In the genomic region with DNA sequence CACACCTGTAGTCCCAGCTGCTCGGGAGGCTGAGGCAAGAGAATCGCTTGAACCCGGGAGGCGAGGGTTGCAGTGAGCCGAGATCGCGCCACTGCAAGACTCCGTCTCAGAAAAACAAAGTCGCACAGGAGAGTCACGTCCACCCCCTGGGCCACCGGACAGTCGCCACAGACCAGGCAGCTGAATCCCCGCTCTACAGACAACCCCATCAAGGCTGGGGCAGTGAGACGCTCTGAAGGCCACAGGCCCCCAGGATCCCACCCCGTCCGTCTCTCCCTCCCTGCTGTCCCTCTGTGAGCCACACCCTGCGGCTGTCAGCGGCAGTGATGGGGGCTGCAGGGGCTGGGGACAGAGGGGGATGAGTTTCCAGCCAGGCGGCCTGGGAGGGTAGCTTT, we compare ENCODE assay signal across 17 cellular contexts. TPM values are rescaled to one million over a fixed set of nuclear protein-coding genes. Genes with fewer than 3 reads are reported as not detected.
DNase-seq lines count a peak whose midpoint lies in the region; ATAC-seq, FAIRE-seq and TF ChIP-seq lines count a peak whose summit lies in the region.
"Had no signal": no experiment of that assay in that cellular context is flagged by ENCODE, and none has a peak within 500 bp of the region (broad histone marks: within the 10 kb centered on the region; RNA-seq: fewer than 3 reads in every experiment).

No MANE protein-coding gene starts in this region.

- H3K27ac Mint-ChIP-seq in astrocyte (ENCODE audit: unreplicated experiment), result peak overlapping the region; percentile 7

- H3K36me3 ChIP-seq in astrocyte (ENCODE audit: insufficient read depth, low read length), result no peaks in the 10 kb centered on the region
- H3K36me3 ChIP-seq in iPS-20b (ENCODE audit: insufficient read depth, low read depth, low read length), result no peaks in the 10 kb centered on the region

- peaks cover 6% of the 10 kb centered on the region for H3K4me1 Mint-ChIP-seq in astrocyte (ENCODE audit: low read depth, unreplicated experiment)
- H3K4me1 Mint-ChIP-seq: central memory CD8-positive, alpha-beta T cell had no signal

- peak overlapping the region; percentile 83 for H2AFZ ChIP-seq in astrocyte (ENCODE audit: low read depth, low read length)

- H3K4me3 Mint-ChIP-seq in astrocyte (ENCODE audit: unreplicated experiment), result no peak overlapping the region
- H3K4me3 Mint-ChIP-seq: central memory CD8-positive, alpha-beta T cell had no signal

- H3K27me3 ChIP-seq in astrocyte (ENCODE audit: insufficient read depth, low read length) (no peaks in the 10 kb centered on the region), iPS-20b (ENCODE audit: insufficient read depth, low read length) (no peaks in the 10 kb centered on the region)

- no peak for ATAC-seq in HG03175 (IDR thresholded peaks at IDR 0.05; ENCODE audit: unreplicated experiment)

- no peak for DNase-seq in HFF-Myc (ENCODE audit: extremely low read depth, low read depth)
- DNase-seq in astrocyte (ENCODE audit: low read depth), result no peak
- DNase-seq in NCI-H774 (lab: John Stamatoyannopoulos, UW), result no peak
- DNase-seq in ACHN, result no peak
- DNase-seq in glomerular visceral epithelial cell (ENCODE audit: extremely low spot score), result no peak
- DNase-seq: activated CD8-positive, alpha-beta memory T cell treated with anti-CD3 and anti-CD28 coated beads for 24 hours; activated naive CD4-positive, alpha-beta T cell treated with Interleukin-2 at 50 U/mL for 16 hours; GOT3; NCI-H1105; NCI-H345 had no signal

- H3K9me3 Mint-ChIP-seq in astrocyte (ENCODE audit: unreplicated experiment), result no peaks in the 10 kb centered on the region
- H3K9me3 Mint-ChIP-seq: central memory CD8-positive, alpha-beta T cell had no signal

- peak overlapping the region; percentile 84 for H3K4me2 ChIP-seq in astrocyte (ENCODE audit: low read length)

- no peaks in the 10 kb centered on the region for H3K9me3 ChIP-seq in astrocyte (ENCODE audit: insufficient read depth, low read depth, low read length)
- no peaks in the 10 kb centered on the region for H3K9me3 ChIP-seq in iPS-20b (ENCODE audit: insufficient read depth, low read depth, low read length)

- H3K27ac ChIP-seq in astrocyte (ENCODE audit: low read depth, low read length) (no peak overlapping the region), iPS-20b (ENCODE audit: low read length) (peak overlapping the region; percentile 25), skin epidermis (peak overlapping the region in 14 of 21 experiments; percentile 18 to 84 (median 60))
- H3K27ac ChIP-seq: C4-2B had no signal

- H3K36me3 Mint-ChIP-seq in astrocyte (ENCODE audit: low read depth, unreplicated experiment), result no peaks in the 10 kb centered on the region

- no peaks in the 10 kb centered on the region for H4K20me1 ChIP-seq in astrocyte (ENCODE audit: insufficient read depth, low read length)

- in situ Hi-C loops in ACHN (cut with HindIII; ENCODE audit: low pct_ligation_motif_present, low pct_unique_long_range_greater_than_20kb, low sequenced_read_pairs), result no loop called here

- peaks cover 14% of the 10 kb centered on the region for H3K4me1 ChIP-seq in astrocyte (ENCODE audit: insufficient read depth, low read length)
- H3K4me1 ChIP-seq in iPS-20b (ENCODE audit: insufficient read depth, low read length), result peaks cover 12% of the 10 kb centered on the region; the same call in 1 of the 2 replicates

- H3K27me3 Mint-ChIP-seq in astrocyte (ENCODE audit: low read depth, unreplicated experiment), result no peaks in the 10 kb centered on the region

- H3K9ac ChIP-seq in astrocyte (ENCODE audit: low read length) (peak overlapping the region; percentile 52), iPS-20b (ENCODE audit: low read depth, low read length) (peak overlapping the region; percentile 57; the same call in 1 of the 2 replicates)

- no peak for FAIRE-seq in astrocyte (lab: Jason Lieb, UNC)

- H3K4me3 ChIP-seq in HFF-Myc (replicated peaks; ENCODE audit: low read depth, low read length) (peak overlapping the region; percentile 30), astrocyte (ENCODE audit: insufficient read depth, low read depth, low read length) (no peak overlapping the region), iPS-20b (ENCODE audit: low read length) (peak overlapping the region; percentile 65), skin epidermis (no peak overlapping the region)

- no peaks in the 10 kb centered on the region for H3K79me2 ChIP-seq in astrocyte (ENCODE audit: insufficient read depth, low read length)

- TF ChIP-seq CTCF in HFF-Myc (IDR thresholded peaks at IDR 0.05; ENCODE audit: low read depth, low read length, missing control alignments), result no peak
- no peak for TF ChIP-seq CTCF in astrocyte (IDR thresholded peaks at IDR 0.05; ENCODE audit: insufficient read depth, low read depth, low read length)

RNA-seq across cellular contexts. Expression of gene PTBP1, which starts 15.5 kb away (rescaled TPM):
- total RNA-seq in astrocyte, result 366 and 386 TPM in 2 replicates

RNA-seq across cellular contexts. Expression of gene MISP, which starts 30.9 kb away (rescaled TPM):
- 0.36 and 0.43 TPM in 2 replicates for total RNA-seq in astrocyte
- total RNA-seq: RPMI7951 had no signal

RNA-seq across cellular contexts. Expression of gene PLPPR3, which starts 40.0 kb away (rescaled TPM):
- total RNA-seq in astrocyte, result 29.2 and 36.5 TPM in 2 replicates
- total RNA-seq: HT1080, RPMI7951 had no signal

RNA-seq across cellular contexts. Expression of gene AZU1, which starts 45.8 kb away (rescaled TPM):
- total RNA-seq in astrocyte, result 1.00 and 1.4 TPM in 2 replicates
- total RNA-seq: HT1080, RPMI7951 had no signal

RNA-seq across cellular contexts. Expression of gene PRTN3, which starts 59.0 kb away (rescaled TPM):
- not detected in 2 replicates for total RNA-seq in astrocyte
- total RNA-seq: HT1080, RPMI7951 had no signal

Comparison
In these comparisons a context has a peak if more than half of its experiments do, and no peak if none do; other contexts are left out.
1. H3K4me3 ChIP-seq: peak in HFF-Myc (single experiment) and iPS-20b (single experiment); none in astrocyte (single experiment) and skin epidermis (0 of 7).